ENCODE assay signal across 1 cellular context in genomic region chr17:7576432-7576937, GRCh38.
TF ChIP-seq lines count a peak whose summit lies in the region.

No MANE protein-coding gene starts in this region.

TF ChIP-seq in HEK293T, 16 proteins besides CTCF, POLR2A, EP300 and RAD21:
- TF ChIP-seq HDGF (IDR thresholded peaks at IDR 0.05; ENCODE audit: borderline replicate concordance) (no peak), ARNT (IDR thresholded peaks at IDR 0.05) (no peak), L3MBTL2 (conservative IDR thresholded peaks at IDR 0.05) (no peak; the same call in 1 of the 2 replicates), FOXM1 (IDR thresholded peaks at IDR 0.05; ENCODE audit: borderline replicate concordance) (no peak), FOXA1 (IDR thresholded peaks at IDR 0.05) (no peak), NFRKB (IDR thresholded peaks at IDR 0.05) (no peak), PKNOX1 (IDR thresholded peaks at IDR 0.05) (no peak)
